In the genomic region with DNA sequence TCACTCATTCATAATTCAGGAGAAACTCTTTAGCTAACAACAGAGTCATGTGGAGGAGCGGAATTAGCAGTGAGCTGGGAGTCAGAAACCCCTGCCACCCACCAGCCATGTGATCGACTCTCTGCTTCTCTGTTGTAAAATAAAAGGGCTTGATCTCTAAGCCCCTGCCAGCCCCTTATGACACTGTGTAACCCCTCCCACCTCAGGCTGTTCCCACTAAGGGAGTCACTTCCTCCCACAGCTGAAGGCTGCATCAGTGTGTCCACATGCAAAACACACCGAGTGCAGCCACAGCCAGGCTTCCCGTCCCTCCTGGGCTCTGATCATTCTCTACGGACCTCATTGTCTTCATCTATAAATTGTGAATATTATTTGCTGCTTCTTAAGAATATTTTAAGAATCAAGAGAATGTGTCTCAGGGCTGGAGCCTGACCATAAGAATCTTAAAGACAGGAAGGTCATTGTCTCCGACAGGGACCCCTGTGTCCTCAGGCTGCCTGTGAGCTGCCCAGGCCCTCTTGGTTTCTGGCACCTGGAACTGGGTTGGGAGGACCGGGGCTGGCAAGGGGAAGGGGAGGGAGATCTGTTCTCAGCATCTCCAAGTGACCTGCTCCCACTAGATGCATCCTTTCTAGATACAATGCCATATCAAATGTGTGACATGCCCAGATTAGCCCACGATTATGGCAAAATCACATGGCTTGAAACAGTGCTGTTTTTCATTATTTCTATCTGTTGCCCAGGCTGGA, we compare ENCODE assay signal across 9 cellular contexts.
DNase-seq lines count a peak whose midpoint lies in the region; ATAC-seq, FAIRE-seq and TF ChIP-seq lines count a peak whose summit lies in the region.
"Had no signal": no experiment of that assay in that cellular context is flagged by ENCODE, and none has a peak within 500 bp of the region (broad histone marks: within the 10 kb centered on the region; RNA-seq: fewer than 3 reads in every experiment).

No MANE protein-coding gene starts in this region.

- CTCF ChIA-PET in HepG2 (lab: Yijun Ruan, JAX; ENCODE audit: low intra/inter-chr PET ratio, low total read pairs): no interaction called here

- H3K4me1 Mint-ChIP-seq in activated T-helper 1 cell treated with anti-CD3 and anti-CD28 coated beads, Interleukin-12 subunit alpha, Interleukin-12 subunit beta, Interleukin-2, Interleukin-4 antibody, amounts not matched to agents 30 ng/mL and 10 ng/mL and 1 ng/mL, durations not matched to agents 14 hours and 24 hours and 36 hours (ENCODE audit: low read depth): peaks cover 70% of the 10 kb centered on the region
- peaks cover 28% of the 10 kb centered on the region for H3K4me1 Mint-ChIP-seq in type B pancreatic cell (ENCODE audit: unreplicated experiment)

- peak overlapping the region in 1 of 12 donors; percentile 25 for H3K27ac ChIP-seq in heart left ventricle
- H3K27ac ChIP-seq in HepG2 (ENCODE audit: extremely low read length, insufficient read depth, low read length): no peak overlapping the region

- no peaks in the 10 kb centered on the region for H3K9me3 Mint-ChIP-seq in activated T-helper 1 cell treated with anti-CD3 and anti-CD28 coated beads, Interleukin-12 subunit alpha, Interleukin-12 subunit beta, Interleukin-2, Interleukin-4 antibody, amounts not matched to agents 30 ng/mL and 10 ng/mL and 1 ng/mL, durations not matched to agents 14 hours and 24 hours and 36 hours
- no peaks in the 10 kb centered on the region for H3K9me3 Mint-ChIP-seq in type B pancreatic cell

- peak in 3 of 4 donors; percentile 38 to 78 (median 68) for ATAC-seq in heart left ventricle
- no peak for ATAC-seq in Right ventricle myocardium inferior
- ATAC-seq in HepG2: no peak
- no peak for ATAC-seq in GM18858 (IDR thresholded peaks at IDR 0.05; ENCODE audit: unreplicated experiment)
- no peak for ATAC-seq in GM19467 (IDR thresholded peaks at IDR 0.05; ENCODE audit: unreplicated experiment)

- H3K4me2 ChIP-seq in HepG2 (ENCODE audit: low read depth, low read length): peak overlapping the region; percentile 21; the same call in 1 of the 2 replicates

- H3K4me3 ChIP-seq in heart left ventricle: peak overlapping the region in 9 of 12 donors; percentile 10 to 48 (median 21)
- no peak overlapping the region for H3K4me3 ChIP-seq in HepG2 (replicated peaks in 1 of 3; ENCODE audit: insufficient read depth in 1 of 3, low read depth in 2 of 3, low read length in 3 of 3)

- in situ Hi-C loops in HepG2 (cut with HindIII; ENCODE audit: extremely low pct_ligation_motif_present, low pct_unique_long_range_greater_than_20kb): no loop called here

- DNase-seq in heart left ventricle (no peak), Right ventricle myocardium inferior (ENCODE audit: missing footprints) (no peak), HepG2 (ENCODE audit: low spot score) (no peak), type B pancreatic cell (ENCODE audit: extremely low spot score, unreplicated experiment) (no peak), GM20000 (ENCODE audit: low spot score) (no peak)
- no peak for DNase-seq in activated T-helper 1 cell treated with anti-CD3 and anti-CD28 coated beads, Interleukin-12 subunit alpha, Interleukin-12 subunit beta, Interleukin-2, Interleukin-4 antibody, amounts not matched to agents 30 ng/mL and 10 ng/mL and 1 ng/mL, durations not matched to agents 14 hours and 24 hours and 36 hours (ENCODE audit: low spot score)
- DNase-seq: occipital lobe had no signal

- no peaks in the 10 kb centered on the region for H3K79me2 ChIP-seq in HepG2 (ENCODE audit: insufficient read depth, low read length)

- H3K36me3 Mint-ChIP-seq in activated T-helper 1 cell treated with anti-CD3 and anti-CD28 coated beads, Interleukin-12 subunit alpha, Interleukin-12 subunit beta, Interleukin-2, Interleukin-4 antibody, amounts not matched to agents 30 ng/mL and 10 ng/mL and 1 ng/mL, durations not matched to agents 14 hours and 24 hours and 36 hours (ENCODE audit: low read depth): peaks cover 6% of the 10 kb centered on the region
- H3K36me3 Mint-ChIP-seq in type B pancreatic cell: no peaks in the 10 kb centered on the region

- peak overlapping the region; percentile 67 for H3K4me3 Mint-ChIP-seq in activated T-helper 1 cell treated with anti-CD3 and anti-CD28 coated beads, Interleukin-12 subunit alpha, Interleukin-12 subunit beta, Interleukin-2, Interleukin-4 antibody, amounts not matched to agents 30 ng/mL and 10 ng/mL and 1 ng/mL, durations not matched to agents 14 hours and 24 hours and 36 hours
- H3K4me3 Mint-ChIP-seq in type B pancreatic cell: peak overlapping the region; percentile 57

- peak overlapping the region; percentile 75 for H3K27ac Mint-ChIP-seq in activated T-helper 1 cell treated with anti-CD3 and anti-CD28 coated beads, Interleukin-12 subunit alpha, Interleukin-12 subunit beta, Interleukin-2, Interleukin-4 antibody, amounts not matched to agents 30 ng/mL and 10 ng/mL and 1 ng/mL, durations not matched to agents 14 hours and 24 hours and 36 hours
- peak overlapping the region; percentile 73 for H3K27ac Mint-ChIP-seq in type B pancreatic cell

- FAIRE-seq in HepG2 (lab: Jason Lieb, UNC): no peak

- no peak overlapping the region for H2AFZ ChIP-seq in HepG2 (ENCODE audit: low read length)

- no peak overlapping the region for H3K9ac ChIP-seq in HepG2 (ENCODE audit: insufficient read depth, low read depth, low read length)

- BruUV-seq in HepG2 (replicated peaks; lab: Mats Ljungman, UMichigan): no TSS peak

- H3K27me3 Mint-ChIP-seq in activated T-helper 1 cell treated with anti-CD3 and anti-CD28 coated beads, Interleukin-12 subunit alpha, Interleukin-12 subunit beta, Interleukin-2, Interleukin-4 antibody, amounts not matched to agents 30 ng/mL and 10 ng/mL and 1 ng/mL, durations not matched to agents 14 hours and 24 hours and 36 hours (ENCODE audit: insufficient read depth): no peaks in the 10 kb centered on the region
- peaks cover 29% of the 10 kb centered on the region for H3K27me3 Mint-ChIP-seq in type B pancreatic cell

- no peak for TF ChIP-seq RAD21 in HepG2 (CRISPR knock-in tag; IDR thresholded peaks at IDR 0.05)

- H3K36me3 ChIP-seq in heart left ventricle: no peaks in the 10 kb centered on the region
- no peaks in the 10 kb centered on the region for H3K36me3 ChIP-seq in HepG2 (replicated peaks in 1 of 2; ENCODE audit: control insufficient read depth in 1 of 2, insufficient read depth in 2 of 2, low read length in 2 of 2)

- TF ChIP-seq POLR2A in heart left ventricle (IDR thresholded peaks at IDR 0.05) (no peak), HepG2 (IDR thresholded peaks at IDR 0.05; ENCODE audit: insufficient read depth in 1 of 2, low read depth in 2 of 2, low read length in 2 of 2) (no peak)

- H3K27me3 ChIP-seq in heart left ventricle: peaks cover 0 to 7% (median 0%) of the 10 kb centered on the region in 9 donors
- peaks cover 0 to 18% of the 10 kb centered on the region in 2 experiments; a peak in 2 of 5 replicates for H3K27me3 ChIP-seq in HepG2 (ENCODE audit: control insufficient read depth in 1 of 2, insufficient read depth in 2 of 2, low read length in 2 of 2)

- WGBS in heart left ventricle, 4 donors: 41 to 53% (median 49%) methylated on average over 6 to 8 of the region's 8 CpGs
- 52% methylated on average over 6 of the region's 8 CpGs for WGBS in HepG2 (ENCODE audit: low lambda C conversion rate)

- H3K4me1 ChIP-seq in heart left ventricle (peaks cover 0 to 28% (median 16%) of the 10 kb centered on the region in 12 donors), HepG2 (ENCODE audit: insufficient read depth, low read length) (no peaks in the 10 kb centered on the region; the same call in 1 of the 2 replicates)

- TF ChIP-seq EP300 in HepG2 (IDR thresholded peaks at IDR 0.05; ENCODE audit: low read depth in 2 of 2, low read length in 2 of 2) (no peak), HepG2 (CRISPR knock-in tag; IDR thresholded peaks at IDR 0.05; ENCODE audit: borderline replicate concordance) (no peak)

- intact Hi-C loops in heart left ventricle (cut with DNase I) (no loop called here), Right ventricle myocardium inferior (cut with DNase I) (no loop called here), HepG2 (cut with micrococcal nuclease; ENCODE audit: unreplicated experiment) (no loop called here)
- intact Hi-C loops in activated T-helper 1 cell treated with anti-CD3 and anti-CD28 coated beads, Interleukin-12 subunit alpha, Interleukin-12 subunit beta, Interleukin-2, Interleukin-4 antibody, amounts not matched to agents 30 ng/mL and 10 ng/mL and 1 ng/mL, durations not matched to agents 14 hours and 24 hours and 36 hours (cut with micrococcal nuclease): loop anchor here (1.0 to 10.0 kb wide), 5 partner anchors 13 to 841 kb away; a partner anchor contains a TSS

- H3K9me3 ChIP-seq in heart left ventricle: no peaks in the 10 kb centered on the region
- H3K9me3 ChIP-seq in HepG2 (ENCODE audit: low read length): no peaks in the 10 kb centered on the region

- TF ChIP-seq CTCF in heart left ventricle (IDR thresholded peaks at IDR 0.05) (no peak), HepG2 (CRISPR knock-in tag; IDR thresholded peaks at IDR 0.05) (no peak), type B pancreatic cell (conservative IDR thresholded peaks at IDR 0.05) (no peak), GM20000 (IDR thresholded peaks at IDR 0.05; ENCODE audit: extremely low read depth, missing control alignments) (no peak)

- POLR2A ChIA-PET in HepG2 (lab: Yijun Ruan, JAX): no interaction called here

- H4K20me1 ChIP-seq in HepG2 (ENCODE audit: insufficient read depth, low read length): no peaks in the 10 kb centered on the region

TF ChIP-seq in HepG2, 621 proteins besides CTCF, POLR2A, EP300 and RAD21 (continues in another document):
- no peak for TF ChIP-seq CENPT (CRISPR knock-in tag; IDR thresholded peaks at IDR 0.05; ENCODE audit: low read depth)

Comparison
In these comparisons a context has a peak if more than half of its experiments do, and no peak if none do; other contexts are left out.
1. ATAC-seq: peak in heart left ventricle (3 of 4); none in Right ventricle myocardium inferior (single experiment), HepG2 (single experiment), GM18858 (single experiment) and GM19467 (single experiment).
2. H3K4me3 ChIP-seq: peak in heart left ventricle (9 of 12); none in HepG2 (0 of 3).